In genomic region chr2:105600949-105601708, GRCh38 we compare ENCODE assay signal across 1 cellular context.
TF ChIP-seq lines count a peak whose summit lies in the region.

No MANE protein-coding gene starts in this region.

TF ChIP-seq in WTC11, 78 proteins besides CTCF, POLR2A, EP300 and RAD21 (continued from another document):
- TF ChIP-seq, protein P1, sequence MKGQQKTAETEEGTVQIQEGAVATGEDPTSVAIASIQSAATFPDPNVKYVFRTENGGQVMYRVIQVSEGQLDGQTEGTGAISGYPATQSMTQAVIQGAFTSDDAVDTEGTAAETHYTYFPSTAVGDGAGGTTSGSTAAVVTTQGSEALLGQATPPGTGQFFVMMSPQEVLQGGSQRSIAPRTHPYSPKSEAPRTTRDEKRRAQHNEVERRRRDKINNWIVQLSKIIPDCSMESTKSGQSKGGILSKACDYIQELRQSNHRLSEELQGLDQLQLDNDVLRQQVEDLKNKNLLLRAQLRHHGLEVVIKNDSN (CRISPR knock-in tag; IDR thresholded peaks at IDR 0.05) = no peak
- TF ChIP-seq ZNF263 (CRISPR knock-in tag; IDR thresholded peaks at IDR 0.05; ENCODE audit: low read depth) = no peak
- no peak for TF ChIP-seq FOXP4 (CRISPR knock-in tag; IDR thresholded peaks at IDR 0.05)
- TF ChIP-seq ZBTB43 (CRISPR knock-in tag; IDR thresholded peaks at IDR 0.05) = no peak
- no peak for TF ChIP-seq ETV6 (CRISPR knock-in tag; IDR thresholded peaks at IDR 0.05)
